Comparison of ENCODE assay signal across 13 cellular contexts in the genomic region with DNA sequence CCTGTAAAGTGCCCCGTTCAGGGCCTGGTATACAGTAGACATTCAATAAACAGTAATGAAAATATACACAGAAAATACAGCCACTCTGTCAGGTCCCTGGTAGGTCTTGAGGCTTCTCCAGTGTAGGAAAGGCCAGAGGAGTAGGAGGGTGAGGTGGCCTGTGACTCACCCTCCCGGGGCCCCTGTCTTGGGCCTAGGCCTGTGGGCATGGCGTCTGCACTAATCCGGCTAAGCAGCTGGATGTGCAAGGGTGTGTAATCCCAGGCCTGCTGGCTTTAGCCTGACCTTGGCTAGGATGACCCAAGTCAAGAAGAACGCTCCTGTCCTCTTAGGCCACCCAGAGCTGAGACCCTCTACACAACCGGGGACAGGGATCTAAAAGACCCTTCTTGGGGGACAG.
DNase-seq lines count a peak whose midpoint lies in the region; ATAC-seq and TF ChIP-seq lines count a peak whose summit lies in the region.
"Had no signal": no experiment of that assay in that cellular context is flagged by ENCODE, and none has a peak within 500 bp of the region (broad histone marks: within the 10 kb centered on the region; RNA-seq: fewer than 3 reads in every experiment).

No MANE protein-coding gene starts in this region.

- no peaks in the 10 kb centered on the region for H3K36me3 Mint-ChIP-seq in activated CD4-positive, alpha-beta memory T cell treated with anti-CD3 and anti-CD28 coated beads for 36 hours
- H3K36me3 Mint-ChIP-seq: IgD-negative memory B cell had no signal

- peak overlapping the region; percentile 34 for H3K9ac ChIP-seq in GM23248

- peaks cover 9% of the 10 kb centered on the region; the same call in 1 of the 2 replicates for H3K27me3 ChIP-seq in GM23248 (replicated peaks; ENCODE audit: insufficient read depth)

- WGBS in GM23248 (ENCODE audit: low coverage in 1 of 2, low lambda C conversion rate in 2 of 2, missing lambda C conversion rate in 2 of 2), 2 experiments: 19 to 25% methylated on average over 6 of the region's 6 CpGs

- no peaks in the 10 kb centered on the region for H3K9me2 ChIP-seq in GM23248 (ENCODE audit: insufficient read depth)

- H3K4me2 ChIP-seq in GM23248 (ENCODE audit: unreplicated experiment): peak overlapping the region; percentile 41

- ATAC-seq in HG02852 (IDR thresholded peaks at IDR 0.05; ENCODE audit: unreplicated experiment): no peak
- ATAC-seq: activated CD8-positive, alpha-beta T cell treated with anti-CD3 and anti-CD28 coated beads for 36 hours had no signal

- H3K27ac Mint-ChIP-seq in activated CD4-positive, alpha-beta memory T cell treated with anti-CD3 and anti-CD28 coated beads for 36 hours: no peak overlapping the region
- H3K27ac Mint-ChIP-seq: activated CD8-positive, alpha-beta T cell treated with anti-CD3 and anti-CD28 coated beads for 36 hours; IgD-negative memory B cell had no signal

- H2AFZ ChIP-seq in GM23248: 0 out of 2 replicates have a peak overlapping the region, but pooled peaks have one; percentile 7

- no peaks in the 10 kb centered on the region for H4K20me1 ChIP-seq in GM23248 (ENCODE audit: insufficient read depth)

- DNase-seq in GM23248 (peak; percentile 88), NCI-H82 treated with DMSO at 0.1 percent for 48 hours (lab: John Stamatoyannopoulos, UW; ENCODE audit: unreplicated experiment) (peak; percentile 74), epithelial cell of esophagus (ENCODE audit: low read depth) (peak; percentile 55), retinal pigment epithelial cell (ENCODE audit: low read depth) (peak; percentile 85), DMS79 treated with DMSO at 0.1 percent for 48 hours (lab: John Stamatoyannopoulos, UW) (no peak)
- DNase-seq in activated CD4-positive, alpha-beta memory T cell treated with anti-CD3 and anti-CD28 coated beads for 36 hours: no peak
- DNase-seq: activated CD8-positive, alpha-beta T cell treated with anti-CD3 and anti-CD28 coated beads for 36 hours; amniotic stem cell; DMS 273 treated with DMSO at 0.1 percent for 48 hours; stimulated activated CD4-positive, alpha-beta T cell treated with anti-CD3 and anti-CD28 coated beads, Interleukin-2, amount 100 ng/mL, for 24 hours; SW 1271 had no signal

- H3F3A ChIP-seq in GM23248 (ENCODE audit: insufficient read depth): peaks cover 13% of the 10 kb centered on the region; the same call in 1 of the 2 replicates

- H3K27ac ChIP-seq in GM23248: peak overlapping the region; percentile 37

- no peaks in the 10 kb centered on the region for H3K9me3 Mint-ChIP-seq in activated CD4-positive, alpha-beta memory T cell treated with anti-CD3 and anti-CD28 coated beads for 36 hours
- H3K9me3 Mint-ChIP-seq: activated CD8-positive, alpha-beta T cell treated with anti-CD3 and anti-CD28 coated beads for 36 hours had no signal

- H3K79me2 ChIP-seq in GM23248 (ENCODE audit: insufficient read depth): no peaks in the 10 kb centered on the region

- H3K4me3 Mint-ChIP-seq in activated CD4-positive, alpha-beta memory T cell treated with anti-CD3 and anti-CD28 coated beads for 36 hours: no peak overlapping the region
- H3K4me3 Mint-ChIP-seq: activated CD8-positive, alpha-beta T cell treated with anti-CD3 and anti-CD28 coated beads for 36 hours; IgD-negative memory B cell had no signal

- peaks cover 6% of the 10 kb centered on the region for H3K27me3 Mint-ChIP-seq in activated CD4-positive, alpha-beta memory T cell treated with anti-CD3 and anti-CD28 coated beads for 36 hours

- TF ChIP-seq CTCF in epithelial cell of esophagus (IDR thresholded peaks at IDR 0.05; ENCODE audit: insufficient read depth, low read depth, low read length, missing control alignments) (no peak), retinal pigment epithelial cell (conservative IDR thresholded peaks at IDR 0.05; ENCODE audit: low read depth, low read length) (no peak)

- CTCF ChIA-PET in activated CD4-positive, alpha-beta memory T cell treated with anti-CD3 and anti-CD28 coated beads for 36 hours (lab: Charles Lee): interaction anchor here (0.6 to 1.0 kb wide), 2 partner anchors 61 to 87 kb away, joined by 3 read pairs; no protein-coding TSS in a partner anchor

- no peaks in the 10 kb centered on the region for H3K36me3 ChIP-seq in GM23248 (ENCODE audit: low read depth)

- H3K4me1 ChIP-seq in GM23248 (ENCODE audit: insufficient read depth): peaks cover 44% of the 10 kb centered on the region

- intact Hi-C loops in activated CD4-positive, alpha-beta memory T cell treated with anti-CD3 and anti-CD28 coated beads for 36 hours (cut with micrococcal nuclease): no loop called here

- H3K4me1 Mint-ChIP-seq in activated CD4-positive, alpha-beta memory T cell treated with anti-CD3 and anti-CD28 coated beads for 36 hours (ENCODE audit: low read depth): no peaks in the 10 kb centered on the region
- H3K4me1 Mint-ChIP-seq: IgD-negative memory B cell had no signal

- POLR2A ChIA-PET in activated CD4-positive, alpha-beta memory T cell treated with anti-CD3 and anti-CD28 coated beads for 36 hours (lab: Charles Lee): no interaction called here

- no peaks in the 10 kb centered on the region for H3K9me3 ChIP-seq in GM23248 (ENCODE audit: low read depth)

- in situ Hi-C loops in GM23248 (cut with MboI): no loop called here

- H3K4me3 ChIP-seq in GM23248 (no peak overlapping the region), epithelial cell of esophagus (ENCODE audit: low read length) (no peak overlapping the region), retinal pigment epithelial cell (ENCODE audit: low read length) (no peak overlapping the region)

Comparison
In these comparisons a context has a peak if more than half of its experiments do, and no peak if none do; other contexts are left out.
1. DNase-seq: peak in GM23248 (single experiment), NCI-H82 treated with DMSO at 0.1 percent for 48 hours (single experiment), epithelial cell of esophagus (single experiment) and retinal pigment epithelial cell (single experiment); none in activated CD4-positive, alpha-beta memory T cell treated with anti-CD3 and anti-CD28 coated beads for 36 hours (single experiment) and DMS79 treated with DMSO at 0.1 percent for 48 hours (single experiment).